ENCODE assay signal across 9 cellular contexts in the genomic region with DNA sequence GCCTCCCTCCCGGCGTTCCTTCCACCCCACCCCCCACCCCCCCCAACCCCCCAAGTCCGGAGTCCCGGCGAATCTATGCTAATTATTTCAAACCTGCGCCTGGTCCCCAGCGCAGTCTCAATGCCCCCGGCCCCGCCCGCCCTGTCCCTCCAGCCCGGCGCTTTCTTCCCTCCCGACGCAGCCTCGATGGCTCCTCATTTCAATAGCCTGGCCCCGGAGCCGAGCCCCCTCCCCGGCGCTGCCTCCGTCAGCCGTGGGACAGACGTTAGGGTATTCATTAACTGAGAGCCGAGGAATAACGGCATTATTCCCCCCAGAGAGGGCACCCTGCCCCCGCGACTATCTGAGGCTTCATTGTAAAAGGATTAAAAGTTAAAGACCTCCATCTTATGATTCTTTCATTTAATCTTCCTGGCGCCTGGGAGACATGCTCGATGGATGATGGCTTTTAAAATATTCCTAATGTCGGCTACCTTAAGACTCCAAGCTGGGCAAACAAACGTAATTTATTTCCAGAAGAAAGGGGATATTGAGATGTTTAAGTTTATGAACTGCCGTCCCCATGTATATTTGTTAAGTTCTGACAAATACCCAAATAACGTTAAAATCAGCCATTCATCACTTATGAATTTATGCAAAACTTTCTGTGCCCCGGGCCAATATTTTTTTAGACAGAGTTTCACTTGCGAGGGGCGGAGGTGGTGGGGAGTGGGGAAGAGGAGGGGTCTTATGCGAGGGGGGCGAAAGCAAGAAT. TPM values are rescaled to one million over a fixed set of nuclear protein-coding genes. Genes with fewer than 3 reads are reported as not detected.
DNase-seq lines count a peak whose midpoint lies in the region; ATAC-seq lines count a peak whose summit lies in the region.
"Had no signal": no experiment of that assay in that cellular context is flagged by ENCODE, and none has a peak within 500 bp of the region (broad histone marks: within the 10 kb centered on the region; RNA-seq: fewer than 3 reads in every experiment).

No MANE protein-coding gene starts in this region.

- H3K4me1 Mint-ChIP-seq in activated naive CD8-positive, alpha-beta T cell treated with anti-CD3 and anti-CD28 coated beads for 36 hours: peaks cover 46% of the 10 kb centered on the region

- H3K27ac ChIP-seq in mesodermal cell (ENCODE audit: low read depth, low read length, severe bottlenecking): peak overlapping the region; percentile 94

- peaks cover 3% of the 10 kb centered on the region for H3K27me3 Mint-ChIP-seq in activated naive CD8-positive, alpha-beta T cell treated with anti-CD3 and anti-CD28 coated beads for 36 hours

- DNase-seq in A172 (ENCODE audit: low spot score) (peak; percentile 21), H7 (peak; percentile 84), NCI-H146 (lab: John Stamatoyannopoulos, UW) (no peak), NCI-H526 (lab: John Stamatoyannopoulos, UW) (no peak)
- DNase-seq in activated naive CD8-positive, alpha-beta T cell treated with anti-CD3 and anti-CD28 coated beads for 36 hours: peak; percentile 27
- DNase-seq: occipital lobe had no signal

- H3K9me3 Mint-ChIP-seq in activated naive CD8-positive, alpha-beta T cell treated with anti-CD3 and anti-CD28 coated beads for 36 hours: no peaks in the 10 kb centered on the region

- peak overlapping the region; percentile 55 for H3K4me3 ChIP-seq in H7 (ENCODE audit: insufficient read depth, low read depth, low read length)
- H3K4me3 ChIP-seq in mesodermal cell (ENCODE audit: extremely low read depth, insufficient read depth, low read length, poor library complexity, severe bottlenecking): peak overlapping the region; percentile 87

- peaks cover 1% of the 10 kb centered on the region for H3K36me3 Mint-ChIP-seq in activated naive CD8-positive, alpha-beta T cell treated with anti-CD3 and anti-CD28 coated beads for 36 hours

- WGBS in mesodermal cell (ENCODE audit: insufficient coverage in 2 of 2), 2 experiments: 0% methylated on average over 12 to 16 of the region's 37 CpGs

- H3K4me3 Mint-ChIP-seq in activated naive CD8-positive, alpha-beta T cell treated with anti-CD3 and anti-CD28 coated beads for 36 hours: peak overlapping the region; percentile 84

- ATAC-seq in HG03571 (IDR thresholded peaks at IDR 0.05; ENCODE audit: unreplicated experiment) (no peak), HG02884 (IDR thresholded peaks at IDR 0.05; ENCODE audit: unreplicated experiment) (no peak)

- peaks cover 20% of the 10 kb centered on the region for H3K4me1 ChIP-seq in mesodermal cell (ENCODE audit: control insufficient read depth, insufficient read depth, low read length, poor library complexity, severe bottlenecking)

- peak overlapping the region; percentile 86 for H3K27ac Mint-ChIP-seq in activated naive CD8-positive, alpha-beta T cell treated with anti-CD3 and anti-CD28 coated beads for 36 hours

- H3K9me3 ChIP-seq in mesodermal cell (ENCODE audit: control insufficient read depth, low read length): no peaks in the 10 kb centered on the region

- no peaks in the 10 kb centered on the region for H3K36me3 ChIP-seq in H7 (replicated peaks; ENCODE audit: control insufficient read depth, insufficient read depth, low read length)
- no peaks in the 10 kb centered on the region for H3K36me3 ChIP-seq in mesodermal cell (ENCODE audit: control insufficient read depth, insufficient read depth, low read length)

- H3K27me3 ChIP-seq in H7 (ENCODE audit: control insufficient read depth, insufficient read depth, low read length): peaks cover 54% of the 10 kb centered on the region

RNA-seq across cellular contexts. Expression of a gene that starts 3.4 kb away (rescaled TPM):
- 94.6 and 149 TPM in 2 replicates for total RNA-seq in A172 (2014; rRNA removed; shearing (Covaris generic))
- total RNA-seq in H7 (2014; rRNA removed; shearing (Covaris generic)): 0.78 and 4.1 TPM in 2 replicates
- 1 to 10 TPM; 4.5 TPM for total RNA-seq in activated naive CD8-positive, alpha-beta T cell treated with anti-CD3 and anti-CD28 coated beads for 36 hours
- polyA plus RNA-seq in mesodermal cell (2013, experiment 1 of 2): 92.9 TPM
- polyA plus RNA-seq in mesodermal cell (2013, experiment 2 of 2): 70.2 TPM

Comparison
In these comparisons a context has a peak if more than half of its experiments do, and no peak if none do; other contexts are left out.
1. DNase-seq: peak in A172 (single experiment), H7 (single experiment) and activated naive CD8-positive, alpha-beta T cell treated with anti-CD3 and anti-CD28 coated beads for 36 hours (single experiment); none in NCI-H146 (single experiment) and NCI-H526 (0 of 2).
2. RNA of a gene that starts 3.4 kb away (total RNA-seq): 94.6 to 149 TPM in A172; 4.5 TPM in activated naive CD8-positive, alpha-beta T cell treated with anti-CD3 and anti-CD28 coated beads for 36 hours and 0.78 to 4.1 TPM in H7; every median in the first group is over 10 times any median in the second.